ENCODE assay signal across 12 cellular contexts in genomic region chr10:123398180-123398591, GRCh38.
A peak's percentile ranks its signal among the peaks of the same experiment; 100 is the strongest.
DNase-seq lines count a peak whose midpoint lies in the region; ATAC-seq and TF ChIP-seq lines count a peak whose summit lies in the region.
"Had no signal": no experiment of that assay in that cellular context is flagged by ENCODE, and none has a peak within 500 bp of the region (broad histone marks: within the 10 kb centered on the region; RNA-seq: fewer than 3 reads in every experiment).

No MANE protein-coding gene starts in this region.

- H3K4me2 ChIP-seq in smooth muscle cell, result no peak overlapping the region

- TF ChIP-seq POLR2A in prostate gland (IDR thresholded peaks at IDR 0.05), result no peak

- no peaks in the 10 kb centered on the region for H4K20me1 ChIP-seq in smooth muscle cell (ENCODE audit: low read depth)

- ATAC-seq in GM19397 (IDR thresholded peaks at IDR 0.05; ENCODE audit: unreplicated experiment) (peak; percentile 63), HG02970 (IDR thresholded peaks at IDR 0.05; ENCODE audit: low FRiP score, unreplicated experiment) (peak; percentile 63)
- ATAC-seq: HCT116 had no signal

- H3K27me3 ChIP-seq in prostate gland (replicated peaks; ENCODE audit: insufficient read depth) (no peaks in the 10 kb centered on the region), smooth muscle cell (ENCODE audit: low read depth) (no peaks in the 10 kb centered on the region)

- no peaks in the 10 kb centered on the region for H3K79me2 ChIP-seq in smooth muscle cell (ENCODE audit: low read depth)

- H2AFZ ChIP-seq in smooth muscle cell (ENCODE audit: low read depth), result no peak overlapping the region

- DNase-seq in GM12865 (ENCODE audit: low read depth), result peak; percentile 99
- peak; percentile 98 for DNase-seq in MV-4-11 (lab: John Stamatoyannopoulos, UW)
- DNase-seq in glomerular visceral epithelial cell (ENCODE audit: extremely low spot score), result no peak
- no peak for DNase-seq in cerebellar cortex (ENCODE audit: low spot score)
- DNase-seq in prostate gland (ENCODE audit: low spot score), result no peak
- no peak for DNase-seq in smooth muscle cell (lab: John Stamatoyannopoulos, UW; ENCODE audit: unreplicated experiment)
- DNase-seq: NCI-H146, substantia nigra had no signal

- WGBS in prostate gland, result 63% methylated on average over 4 of the region's 4 CpGs
- 87% methylated on average over 4 of the region's 4 CpGs for WGBS in smooth muscle cell (ENCODE audit: low lambda C conversion rate)

- H3K9me3 ChIP-seq in prostate gland (no peaks in the 10 kb centered on the region), smooth muscle cell (replicated peaks; ENCODE audit: low read depth) (no peaks in the 10 kb centered on the region)

- H3F3A ChIP-seq in smooth muscle cell (ENCODE audit: low read depth), result no peaks in the 10 kb centered on the region

- H3K4me3 ChIP-seq in GM12865 (ENCODE audit: low read depth, low read length) (peak overlapping the region; percentile 51), prostate gland (no peak overlapping the region), smooth muscle cell (no peak overlapping the region)

- H3K36me3 ChIP-seq in prostate gland, result no peaks in the 10 kb centered on the region
- no peaks in the 10 kb centered on the region for H3K36me3 ChIP-seq in smooth muscle cell (ENCODE audit: low read depth)

- no peak overlapping the region for H3K9ac ChIP-seq in smooth muscle cell (ENCODE audit: low read depth)

- H3K4me1 ChIP-seq in prostate gland (replicated peaks) (no peaks in the 10 kb centered on the region), smooth muscle cell (ENCODE audit: low read depth) (no peaks in the 10 kb centered on the region)

- TF ChIP-seq CTCF in GM12865 (IDR thresholded peaks at IDR 0.05; ENCODE audit: insufficient read depth, low read depth, low read length, missing control alignments), result no peak
- TF ChIP-seq CTCF in prostate gland (IDR thresholded peaks at IDR 0.05), result no peak
- TF ChIP-seq CTCF in smooth muscle cell (IDR thresholded peaks at IDR 0.05; ENCODE audit: borderline replicate concordance, insufficient read depth, poor library complexity, severe bottlenecking), result no peak

- H3K27ac ChIP-seq in prostate gland (no peak overlapping the region), smooth muscle cell (ENCODE audit: low read depth) (no peak overlapping the region)
- H3K27ac ChIP-seq: C4-2B had no signal

- intact Hi-C loops in prostate gland (cut with DNase I), result no loop called here

Comparison
In these comparisons a context has a peak if more than half of its experiments do, and no peak if none do; other contexts are left out.
1. DNase-seq: peak in GM12865 (single experiment) and MV-4-11 (single experiment); none in glomerular visceral epithelial cell (single experiment), cerebellar cortex (single experiment), prostate gland (single experiment) and smooth muscle cell (single experiment).